In the genomic region with DNA sequence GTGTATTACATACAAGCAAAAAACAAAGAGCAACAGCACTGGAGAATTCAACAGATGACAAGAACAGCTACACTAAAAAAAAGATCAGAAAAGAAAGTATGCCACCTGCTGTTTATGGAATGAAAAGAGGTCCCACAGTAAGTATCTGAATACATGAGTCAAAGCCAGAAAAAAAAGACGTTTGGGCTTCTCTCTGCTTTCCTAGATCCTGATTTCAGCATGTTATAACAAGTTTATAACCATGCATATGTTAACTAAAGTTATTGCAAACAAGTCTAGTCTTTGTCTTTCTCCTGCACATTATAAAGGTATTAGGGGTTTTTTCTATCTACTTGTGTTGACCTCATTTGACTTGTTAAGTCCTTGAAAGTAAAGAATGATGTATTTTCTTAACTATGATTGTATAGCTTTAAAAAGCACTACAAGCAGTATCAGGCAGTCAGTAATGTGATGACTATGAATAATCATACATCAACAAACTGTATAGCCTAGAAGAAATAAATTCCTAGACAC, we compare ENCODE assay signal across 8 cellular contexts.
DNase-seq lines count a peak whose midpoint lies in the region; ATAC-seq and TF ChIP-seq lines count a peak whose summit lies in the region.

No MANE protein-coding gene starts in this region.

- DNase-seq in EH (ENCODE audit: low read depth) (peak; percentile 86), SJSA1 (ENCODE audit: low read depth in 1 of 2, low spot score in 2 of 2) (peak in 1 of 2 experiments; percentile 87), fibroblast of mammary gland (ENCODE audit: low read depth) (peak; percentile 90), putamen (ENCODE audit: low spot score) (peak; percentile 18)
- no peak for DNase-seq in activated CD8-positive, alpha-beta memory T cell treated with anti-CD3 and anti-CD28 coated beads for 24 hours

- peaks cover 48% of the 10 kb centered on the region for H3K4me1 ChIP-seq in SJSA1 (replicated peaks)

- TF ChIP-seq CTCF in fibroblast of mammary gland (conservative IDR thresholded peaks at IDR 0.05; ENCODE audit: control insufficient read depth, insufficient read depth, low read depth, low read length), result peak; percentile 71

- H3K27me3 ChIP-seq in SJSA1 (replicated peaks), result no peaks in the 10 kb centered on the region

- H3K27ac ChIP-seq in SJSA1, result peak overlapping the region; percentile 75

- ATAC-seq in GM19455 (IDR thresholded peaks at IDR 0.05; ENCODE audit: unreplicated experiment) (peak; percentile 74), HG03565 (IDR thresholded peaks at IDR 0.05; ENCODE audit: unreplicated experiment) (peak; percentile 74), GM18873 (IDR thresholded peaks at IDR 0.05; ENCODE audit: low FRiP score, unreplicated experiment) (no peak)

- H3K36me3 ChIP-seq in SJSA1, result no peaks in the 10 kb centered on the region

- H3K9me3 ChIP-seq in SJSA1 (replicated peaks), result peaks cover 4% of the 10 kb centered on the region; the same call in 1 of the 2 replicates

- no peak overlapping the region for H3K4me3 ChIP-seq in SJSA1
- no peak overlapping the region for H3K4me3 ChIP-seq in fibroblast of mammary gland (ENCODE audit: control insufficient read depth, low read depth, low read length)
